Comparison of ENCODE assay signal across 7 cellular contexts in genomic region chr5:141369994-141370848, GRCh38. TPM values are rescaled to one million over a fixed set of nuclear protein-coding genes. Genes with fewer than 3 reads are reported as not detected.
DNase-seq lines count a peak whose midpoint lies in the region; ATAC-seq, FAIRE-seq and TF ChIP-seq lines count a peak whose summit lies in the region.

TSS of gene PCDHGB3 (plus strand) at chr5:141370242. CDS start at chr5:141370395, 153 bp downstream.

- H3K4me3 ChIP-seq in SU-DHL-6 (ENCODE audit: insufficient read depth, low read length, poor library complexity, severe bottlenecking) (peak within 1 kb of the TSS; percentile 57), endothelial cell of umbilical vein (replicated peaks in 1 of 3; ENCODE audit: insufficient read depth in 1 of 3, low read depth in 1 of 3, low read length in 3 of 3) (peak within 1 kb of the TSS in 1 of 3 experiments; percentile 23)

- H3K36me3 ChIP-seq in SU-DHL-6 (ENCODE audit: low read length) (peaks cover 18% of the 10 kb centered on the region), endothelial cell of umbilical vein (ENCODE audit: control insufficient read depth in 2 of 2, extremely low read depth in 1 of 2, insufficient read depth in 2 of 2, low read length in 2 of 2) (no peaks in the 10 kb centered on the region)

- intact Hi-C loops in endothelial cell of umbilical vein (cut with micrococcal nuclease): loop anchor here (1.0 to 5.0 kb wide), 2 partner anchors 52 to 191 kb away; partner anchors contain the start of gene PCDHGA11

- H3K9me2 ChIP-seq in SU-DHL-6 (replicated peaks; ENCODE audit: insufficient read depth, low read length): no peaks in the 10 kb centered on the region

- POLR2A ChIA-PET in endothelial cell of umbilical vein (lab: Charles Lee): no interaction called here

- H3K79me2 ChIP-seq in SU-DHL-6 (ENCODE audit: insufficient read depth, low read length) (no peaks in the 10 kb centered on the region; the same call in 1 of the 2 replicates), endothelial cell of umbilical vein (ENCODE audit: control insufficient read depth, insufficient read depth, low read length) (no peaks in the 10 kb centered on the region)

- H3F3A ChIP-seq in SU-DHL-6 (ENCODE audit: insufficient read depth): 0 out of 2 replicates have a peak, but pooled peaks cover 3% of the 10 kb centered on the region

- dilution Hi-C loops in endothelial cell of umbilical vein (cut with MboI; ENCODE audit: extremely low pct_ligation_motif_present, low sequenced_read_pairs): no loop called here

- no peaks in the 10 kb centered on the region for H3K9me1 ChIP-seq in endothelial cell of umbilical vein (replicated peaks; ENCODE audit: control insufficient read depth, extremely low read depth, insufficient read depth, low read length)

- H2AFZ ChIP-seq in SU-DHL-6 (ENCODE audit: low read depth, low read length, severe bottlenecking) (peak within 1 kb of the TSS; percentile 81), endothelial cell of umbilical vein (ENCODE audit: low read depth, low read length) (no peak within 1 kb of the TSS)

- peak within 1 kb of the TSS; percentile 24; the same call in 1 of the 2 replicates for H3K27ac ChIP-seq in SU-DHL-6 (ENCODE audit: low read depth, low read length)
- no peak within 1 kb of the TSS for H3K27ac ChIP-seq in endothelial cell of umbilical vein (ENCODE audit: insufficient read depth, low read depth, low read length)

- BruUV-seq in endothelial cell of umbilical vein (replicated peaks; lab: Mats Ljungman, UMichigan): TSS peak; percentile 11

- no peak for FAIRE-seq in endothelial cell of umbilical vein (lab: Jason Lieb, UNC)

- H3K9ac ChIP-seq in SU-DHL-6 (ENCODE audit: low read length) (peak within 1 kb of the TSS; percentile 48), endothelial cell of umbilical vein (replicated peaks; ENCODE audit: extremely low read depth, insufficient read depth, low read length) (no peak within 1 kb of the TSS)

- no peaks in the 10 kb centered on the region for H3K4me1 ChIP-seq in endothelial cell of umbilical vein (ENCODE audit: control insufficient read depth, extremely low read depth, insufficient read depth, low read length)

- H4K20me1 ChIP-seq in SU-DHL-6 (ENCODE audit: low read depth, low read length) (no peaks in the 10 kb centered on the region), endothelial cell of umbilical vein (replicated peaks; ENCODE audit: control insufficient read depth, extremely low read depth, insufficient read depth, low read length) (no peaks in the 10 kb centered on the region)

- peak within 1 kb of the TSS; percentile 91 for H3K4me2 ChIP-seq in SU-DHL-6 (ENCODE audit: low read depth, low read length, poor library complexity, severe bottlenecking)
- peak within 1 kb of the TSS; percentile 45 for H3K4me2 ChIP-seq in endothelial cell of umbilical vein (ENCODE audit: insufficient read depth, low read length)

- H3K27me3 ChIP-seq in SU-DHL-6 (ENCODE audit: low read length) (no peaks in the 10 kb centered on the region), endothelial cell of umbilical vein (ENCODE audit: control insufficient read depth in 2 of 2, insufficient read depth in 2 of 2, low read length in 2 of 2) (peaks cover 40 to 91% of the 10 kb centered on the region in 2 experiments)

- TF ChIP-seq CTCF in SU-DHL-6 (IDR thresholded peaks at IDR 0.05; ENCODE audit: insufficient read depth, low read length, poor library complexity, severe bottlenecking) (peak; percentile 74), endothelial cell of umbilical vein (IDR thresholded peaks at IDR 0.05; ENCODE audit: extremely low read depth in 1 of 2, insufficient read depth in 1 of 2, low read depth in 1 of 2, low read length in 2 of 2) (peak in 1 of 2 donors; percentile 24)

- DNase-seq in endothelial cell of umbilical vein (ENCODE audit: low read depth, low spot score): peak; percentile 40
- peak; percentile 7 for DNase-seq in renal cortical epithelial cell (ENCODE audit: low read depth)
- no peak for DNase-seq in NCI-H1436 treated with DMSO at 0.1 percent for 48 hours (lab: John Stamatoyannopoulos, UW)
- no peak for DNase-seq in SHP77 treated with DMSO at 0.1 percent for 48 hours (lab: John Stamatoyannopoulos, UW)

- ATAC-seq in GM18499 (IDR thresholded peaks at IDR 0.05; ENCODE audit: insufficient read depth, unreplicated experiment): peak; percentile 77
- ATAC-seq in HG02642 (IDR thresholded peaks at IDR 0.05; ENCODE audit: poor library complexity, unreplicated experiment): peak; percentile 77

- CTCF ChIA-PET in endothelial cell of umbilical vein (lab: Charles Lee): interaction anchor here (0.5 to 3.5 kb wide), 35 partner anchors 10 to 249 kb away, joined by 3 to 57 read pairs (median 5); partner anchors contain the start of genes DIAPH1, PCDHB14, PCDHB15 and PCDHGA1

- H3K9me3 ChIP-seq in SU-DHL-6 (ENCODE audit: insufficient read depth, low read length): peaks cover 48% of the 10 kb centered on the region; the same call in 1 of the 2 replicates
- peaks cover under 1% of the 10 kb centered on the region for H3K9me3 ChIP-seq in endothelial cell of umbilical vein (replicated peaks; ENCODE audit: control insufficient read depth, insufficient read depth, low read length)

- no peak for TF ChIP-seq POLR2A in endothelial cell of umbilical vein (IDR thresholded peaks at IDR 0.05; ENCODE audit: low read depth, low read length)

TF ChIP-seq in endothelial cell of umbilical vein, 7 proteins besides CTCF, POLR2A, EP300 and RAD21:
- TF ChIP-seq MAX (IDR thresholded peaks at IDR 0.05; ENCODE audit: insufficient read depth, insufficient read length) (no peak), JUN (IDR thresholded peaks at IDR 0.05; ENCODE audit: borderline replicate concordance, insufficient read depth, insufficient read length, low read depth) (no peak), EZH2 (IDR thresholded peaks at IDR 0.05; ENCODE audit: borderline replicate concordance, low read depth, low read length, severe bottlenecking) (no peak), GATA2 (IDR thresholded peaks at IDR 0.05; ENCODE audit: insufficient read depth, insufficient read length, low read depth, low read length) (no peak), MYC (IDR thresholded peaks at IDR 0.05; ENCODE audit: low read depth, low read length) (no peak), POLR2AphosphoS5 (IDR thresholded peaks at IDR 0.05; ENCODE audit: insufficient read depth, low read depth, low read length) (no peak), FOS (IDR thresholded peaks at IDR 0.05; ENCODE audit: borderline replicate concordance, insufficient read depth, low read length) (no peak)

RNA-seq across cellular contexts. Expression of gene PCDHGB3, which starts in this region (rescaled TPM):
- total RNA-seq in endothelial cell of umbilical vein (1.7 and 2.0 TPM in 2 replicates), renal cortical epithelial cell (0.52 and 2.3 TPM in 2 replicates)
- 1.4 and 1.8 TPM in 2 replicates for polyA plus RNA-seq in endothelial cell of umbilical vein
- 0.34 and 0.52 TPM in 2 replicates for polyA plus RNA-seq in endothelial cell of umbilical vein (2011; cell fraction: cytosol; rRNA removed)
- polyA plus RNA-seq in endothelial cell of umbilical vein (2011; cell fraction: nucleus; rRNA removed): 2.5 and 3.7 TPM in 2 replicates
- polyA plus RNA-seq in endothelial cell of umbilical vein (2012): 0.72 and 0.78 TPM in 2 replicates
- polyA minus RNA-seq in endothelial cell of umbilical vein: 5.2 and 6.4 TPM in 2 replicates
- polyA minus RNA-seq in endothelial cell of umbilical vein (2011; cell fraction: cytosol; rRNA and poly(A)+ RNA removed): not detected
- 8.6 and 12.1 TPM in 2 replicates for polyA minus RNA-seq in endothelial cell of umbilical vein (2011; cell fraction: nucleus; rRNA and poly(A)+ RNA removed)

Comparison
In these comparisons a context has a peak if more than half of its experiments do, and no peak if none do; other contexts are left out.
1. DNase-seq: peak in endothelial cell of umbilical vein (single experiment) and renal cortical epithelial cell (single experiment); none in NCI-H1436 treated with DMSO at 0.1 percent for 48 hours (single experiment) and SHP77 treated with DMSO at 0.1 percent for 48 hours (single experiment).